Comparison of ENCODE assay signal across 17 cellular contexts in the genomic region with DNA sequence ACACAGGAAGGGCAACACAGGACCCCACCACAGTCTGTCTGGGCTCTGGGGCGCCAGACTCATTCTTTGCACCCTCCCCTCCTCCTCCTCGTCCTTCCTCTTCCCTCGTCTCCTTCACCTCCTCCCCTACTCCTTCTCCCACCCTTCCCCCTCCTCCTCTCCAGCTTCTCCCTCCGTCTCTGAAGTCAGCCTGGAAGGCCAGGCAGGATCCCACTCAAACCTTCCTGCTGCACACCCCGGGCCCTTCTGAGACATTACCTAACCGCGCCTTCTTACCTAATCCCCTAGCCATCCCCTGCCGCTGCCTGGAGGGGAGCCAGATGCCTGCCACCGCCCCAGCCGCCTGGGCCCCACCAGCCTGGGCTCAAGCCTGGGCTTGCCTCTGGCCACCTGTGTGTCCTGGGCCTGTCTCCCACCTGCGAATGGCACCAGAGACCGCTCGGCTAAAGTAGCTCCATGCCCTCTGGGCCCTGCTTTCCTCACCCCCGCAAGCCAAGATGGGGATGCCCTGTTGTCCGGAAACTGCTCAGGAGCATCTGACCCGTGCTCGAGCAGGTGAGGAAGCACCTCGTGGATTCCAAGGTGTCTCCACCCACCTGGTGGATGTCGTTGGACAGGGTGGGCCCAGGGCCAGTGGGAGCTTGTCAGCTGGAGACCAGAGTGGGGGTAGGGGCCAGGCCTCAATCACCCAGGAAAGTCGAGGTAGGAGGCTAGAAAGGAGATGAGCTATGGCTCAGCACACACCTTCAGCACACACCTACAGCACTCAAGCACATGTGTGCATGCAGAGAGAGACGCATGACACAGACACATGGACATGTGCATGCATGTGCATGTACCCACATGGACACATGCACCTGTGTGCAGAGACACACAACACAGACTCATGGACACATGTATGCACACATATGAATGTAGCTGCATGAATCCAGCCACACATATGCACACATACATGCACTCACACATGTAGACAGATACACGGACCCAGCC. TPM values are rescaled to one million over a fixed set of nuclear protein-coding genes. Genes with fewer than 3 reads are reported as not detected.
A peak's percentile ranks its signal among the peaks of the same experiment; 100 is the strongest.
DNase-seq lines count a peak whose midpoint lies in the region; ATAC-seq and TF ChIP-seq lines count a peak whose summit lies in the region.
"Had no signal": no experiment of that assay in that cellular context is flagged by ENCODE, and none has a peak within 500 bp of the region (broad histone marks: within the 10 kb centered on the region; RNA-seq: fewer than 3 reads in every experiment).

No MANE protein-coding gene starts in this region.

- H3K27ac ChIP-seq in WERI-Rb-1, result peak overlapping the region; percentile 90
- H3K27ac ChIP-seq: gastroesophageal sphincter, SK-N-MC, uterus had no signal

- CTCF ChIA-PET in Caco-2 (lab: Charles Lee), result no interaction called here

- H3K4me3 ChIP-seq in WERI-Rb-1 (ENCODE audit: low read depth, low read length) (no peak overlapping the region), Caco-2 (ENCODE audit: low read depth, low read length) (no peak overlapping the region)
- H3K4me3 ChIP-seq: gastroesophageal sphincter, SK-N-MC, skin epidermis, uterus had no signal

- BruUV-seq in Caco-2 (replicated peaks; lab: Mats Ljungman, UMichigan), result no TSS peak

- no peaks in the 10 kb centered on the region for H3K9me3 ChIP-seq in WERI-Rb-1 (ENCODE audit: severe bottlenecking)
- no peaks in the 10 kb centered on the region for H3K9me3 ChIP-seq in Caco-2
- H3K9me3 ChIP-seq: gastroesophageal sphincter, uterus had no signal

- intact Hi-C loops in Caco-2 (cut with micrococcal nuclease; ENCODE audit: unreplicated experiment), result no loop called here

- H3K4me1 Mint-ChIP-seq in mesothelial cell of epicardium, result peaks cover 64% of the 10 kb centered on the region
- H3K4me1 Mint-ChIP-seq in Caco-2 (ENCODE audit: low read depth, unreplicated experiment), result peaks cover 6% of the 10 kb centered on the region

- H3K4me3 Mint-ChIP-seq in mesothelial cell of epicardium (no peak overlapping the region), Caco-2 (ENCODE audit: unreplicated experiment) (no peak overlapping the region)

- H3K36me3 ChIP-seq in WERI-Rb-1, result no peaks in the 10 kb centered on the region
- no peaks in the 10 kb centered on the region for H3K36me3 ChIP-seq in Caco-2 (ENCODE audit: control insufficient read depth, insufficient read depth, low read length)
- H3K36me3 ChIP-seq: uterus had no signal

- no peak for ATAC-seq in GM21423 (IDR thresholded peaks at IDR 0.05; ENCODE audit: unreplicated experiment)
- ATAC-seq: gastroesophageal sphincter had no signal

- no peak for TF ChIP-seq CTCF in WERI-Rb-1 (IDR thresholded peaks at IDR 0.05; ENCODE audit: low read depth, low read length)
- no peak for TF ChIP-seq CTCF in mesothelial cell of epicardium (IDR thresholded peaks at IDR 0.05; ENCODE audit: unreplicated experiment)
- TF ChIP-seq CTCF in Caco-2 (IDR thresholded peaks at IDR 0.05; ENCODE audit: insufficient read depth in 1 of 2, low read depth in 1 of 2, low read length in 1 of 2, severe bottlenecking in 1 of 2, unreplicated experiment in 1 of 2), result no peak

- DNase-seq in ELF-1 (ENCODE audit: low read depth, low spot score) (peak; percentile 62), NCI-H1105 (lab: John Stamatoyannopoulos, UW) (peak; percentile 15), WERI-Rb-1 (peak; percentile 81), mesothelial cell of epicardium (ENCODE audit: low spot score in 2 of 2, unreplicated experiment in 2 of 2) (peak in 1 of 2 experiments; percentile 65), DMS53 treated with DMSO at 0.1 percent for 48 hours (lab: John Stamatoyannopoulos, UW; ENCODE audit: unreplicated experiment) (no peak), Caco-2 (no peak), globus pallidus (ENCODE audit: low spot score) (no peak)
- DNase-seq: activated CD4-positive, alpha-beta T cell treated with anti-CD3 and anti-CD28 coated beads, Interleukin-2, amount 50 U/mL, for 48 hours; AML-193; KBM-7; NCI-H1694 treated with DMSO at 0.1 percent for 48 hours; stimulated activated naive CD4-positive, alpha-beta T cell; uterus had no signal

- H3K9me3 Mint-ChIP-seq in mesothelial cell of epicardium (no peaks in the 10 kb centered on the region), Caco-2 (ENCODE audit: unreplicated experiment) (no peaks in the 10 kb centered on the region)

- H3K27ac Mint-ChIP-seq in mesothelial cell of epicardium (peak overlapping the region; percentile 86), Caco-2 (ENCODE audit: unreplicated experiment) (no peak overlapping the region)

- H3K36me3 Mint-ChIP-seq in mesothelial cell of epicardium, result no peaks in the 10 kb centered on the region
- peaks cover 5% of the 10 kb centered on the region for H3K36me3 Mint-ChIP-seq in Caco-2 (ENCODE audit: insufficient read depth, unreplicated experiment)

- POLR2A ChIA-PET in Caco-2 (lab: Charles Lee), result no interaction called here

- H3K4me1 ChIP-seq in Caco-2, result no peaks in the 10 kb centered on the region
- H3K4me1 ChIP-seq: gastroesophageal sphincter, uterus had no signal

- no peaks in the 10 kb centered on the region for H3K27me3 ChIP-seq in WERI-Rb-1 (ENCODE audit: insufficient read depth, low read depth, severe bottlenecking)
- no peaks in the 10 kb centered on the region for H3K27me3 ChIP-seq in Caco-2 (replicated peaks; ENCODE audit: control insufficient read depth, insufficient read depth, low read length)
- H3K27me3 ChIP-seq: gastroesophageal sphincter, uterus had no signal

- no peaks in the 10 kb centered on the region for H3K27me3 Mint-ChIP-seq in mesothelial cell of epicardium (ENCODE audit: low read depth)
- no peaks in the 10 kb centered on the region for H3K27me3 Mint-ChIP-seq in Caco-2 (ENCODE audit: insufficient read depth, unreplicated experiment)

RNA-seq across cellular contexts. Expression of a gene that starts 31.9 kb away (rescaled TPM):
- total RNA-seq in mesothelial cell of epicardium, result 3.9 to 4.5 TPM (median 4.3 TPM) in 3 replicates
- 0.32 and 0.68 TPM in 2 replicates for total RNA-seq in Caco-2 (2022)

Comparison
In these comparisons a context has a peak if more than half of its experiments do, and no peak if none do; other contexts are left out.
1. DNase-seq: peak in ELF-1 (single experiment), NCI-H1105 (single experiment) and WERI-Rb-1 (single experiment); none in DMS53 treated with DMSO at 0.1 percent for 48 hours (single experiment), Caco-2 (0 of 2) and globus pallidus (single experiment).